1 cellular context compared by ENCODE assay signal in the genomic region with DNA sequence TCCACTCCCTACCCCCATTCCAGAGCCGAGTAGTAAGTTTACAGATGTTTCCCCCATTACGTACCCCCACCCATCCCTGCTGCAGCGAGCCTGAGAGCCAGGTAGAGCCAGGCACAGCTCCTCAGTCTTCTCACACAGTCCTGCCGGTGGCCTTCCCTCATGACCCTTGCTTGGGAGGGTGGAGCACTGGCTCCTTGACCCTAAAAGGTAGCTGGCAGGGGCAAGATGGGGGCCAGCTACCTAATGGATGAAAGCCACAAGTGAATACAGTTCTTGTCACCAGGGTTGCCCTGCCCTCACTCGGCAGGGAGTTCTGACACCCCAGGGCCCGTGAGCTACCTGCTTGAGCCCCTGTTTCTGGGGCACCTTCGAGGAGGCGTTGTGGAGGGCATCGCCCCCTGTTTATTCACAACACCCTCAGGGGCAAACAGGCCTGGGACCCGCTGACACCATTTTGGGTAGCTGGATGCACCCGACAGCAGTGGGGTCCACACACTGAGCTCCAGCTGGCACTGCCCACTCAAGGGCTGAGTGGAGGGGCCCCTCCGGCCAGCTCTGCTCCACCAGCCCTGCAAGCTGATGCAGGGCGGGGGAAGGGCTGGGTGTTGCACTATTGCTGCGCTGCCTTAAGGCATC.
TF ChIP-seq lines count a peak whose summit lies in the region.

No MANE protein-coding gene starts in this region.

TF ChIP-seq in HCT116, 20 proteins besides CTCF, POLR2A, EP300 and RAD21 (continued from another document):
- TF ChIP-seq, protein P1, sequence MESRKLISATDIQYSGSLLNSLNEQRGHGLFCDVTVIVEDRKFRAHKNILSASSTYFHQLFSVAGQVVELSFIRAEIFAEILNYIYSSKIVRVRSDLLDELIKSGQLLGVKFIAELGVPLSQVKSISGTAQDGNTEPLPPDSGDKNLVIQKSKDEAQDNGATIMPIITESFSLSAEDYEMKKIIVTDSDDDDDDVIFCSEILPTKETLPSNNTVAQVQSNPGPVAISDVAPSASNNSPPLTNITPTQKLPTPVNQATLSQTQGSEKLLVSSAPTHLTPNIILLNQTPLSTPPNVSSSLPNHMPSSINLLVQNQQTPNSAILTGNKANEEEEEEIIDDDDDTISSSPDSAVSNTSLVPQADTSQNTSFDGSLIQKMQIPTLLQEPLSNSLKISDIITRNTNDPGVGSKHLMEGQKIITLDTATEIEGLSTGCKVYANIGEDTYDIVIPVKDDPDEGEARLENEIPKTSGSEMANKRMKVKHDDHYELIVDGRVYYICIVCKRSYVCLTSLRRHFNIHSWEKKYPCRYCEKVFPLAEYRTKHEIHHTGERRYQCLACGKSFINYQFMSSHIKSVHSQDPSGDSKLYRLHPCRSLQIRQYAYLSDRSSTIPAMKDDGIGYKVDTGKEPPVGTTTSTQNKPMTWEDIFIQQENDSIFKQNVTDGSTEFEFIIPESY (IDR thresholded peaks at IDR 0.05; ENCODE audit: extremely low read depth, insufficient replicate concordance, low read length): no peak
- TF ChIP-seq CBX3 (IDR thresholded peaks at IDR 0.05; ENCODE audit: low read depth) (no peak), EGR1 (IDR thresholded peaks at IDR 0.05; ENCODE audit: low read depth) (no peak), ZNF274 (IDR thresholded peaks at IDR 0.05; ENCODE audit: low read depth, low read length) (no peak), SIN3A (IDR thresholded peaks at IDR 0.05; ENCODE audit: low read depth) (no peak), EZH2 (IDR thresholded peaks at IDR 0.05) (no peak), ATF3 (IDR thresholded peaks at IDR 0.05) (no peak), TCF7L2 (IDR thresholded peaks at IDR 0.05; ENCODE audit: borderline replicate concordance, extremely low read depth, insufficient read depth, insufficient read length) (no peak), EZH2phosphoT487 (IDR thresholded peaks at IDR 0.05; ENCODE audit: borderline replicate concordance) (no peak), ZFX (IDR thresholded peaks at IDR 0.05) (no peak), POLR2AphosphoS5 (IDR thresholded peaks at IDR 0.05; ENCODE audit: low read depth, low read length) (no peak)
- TF ChIP-seq, protein P2, sequence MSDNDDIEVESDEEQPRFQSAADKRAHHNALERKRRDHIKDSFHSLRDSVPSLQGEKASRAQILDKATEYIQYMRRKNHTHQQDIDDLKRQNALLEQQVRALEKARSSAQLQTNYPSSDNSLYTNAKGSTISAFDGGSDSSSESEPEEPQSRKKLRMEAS (IDR thresholded peaks at IDR 0.05): no peak
- TF ChIP-seq, protein P3, sequence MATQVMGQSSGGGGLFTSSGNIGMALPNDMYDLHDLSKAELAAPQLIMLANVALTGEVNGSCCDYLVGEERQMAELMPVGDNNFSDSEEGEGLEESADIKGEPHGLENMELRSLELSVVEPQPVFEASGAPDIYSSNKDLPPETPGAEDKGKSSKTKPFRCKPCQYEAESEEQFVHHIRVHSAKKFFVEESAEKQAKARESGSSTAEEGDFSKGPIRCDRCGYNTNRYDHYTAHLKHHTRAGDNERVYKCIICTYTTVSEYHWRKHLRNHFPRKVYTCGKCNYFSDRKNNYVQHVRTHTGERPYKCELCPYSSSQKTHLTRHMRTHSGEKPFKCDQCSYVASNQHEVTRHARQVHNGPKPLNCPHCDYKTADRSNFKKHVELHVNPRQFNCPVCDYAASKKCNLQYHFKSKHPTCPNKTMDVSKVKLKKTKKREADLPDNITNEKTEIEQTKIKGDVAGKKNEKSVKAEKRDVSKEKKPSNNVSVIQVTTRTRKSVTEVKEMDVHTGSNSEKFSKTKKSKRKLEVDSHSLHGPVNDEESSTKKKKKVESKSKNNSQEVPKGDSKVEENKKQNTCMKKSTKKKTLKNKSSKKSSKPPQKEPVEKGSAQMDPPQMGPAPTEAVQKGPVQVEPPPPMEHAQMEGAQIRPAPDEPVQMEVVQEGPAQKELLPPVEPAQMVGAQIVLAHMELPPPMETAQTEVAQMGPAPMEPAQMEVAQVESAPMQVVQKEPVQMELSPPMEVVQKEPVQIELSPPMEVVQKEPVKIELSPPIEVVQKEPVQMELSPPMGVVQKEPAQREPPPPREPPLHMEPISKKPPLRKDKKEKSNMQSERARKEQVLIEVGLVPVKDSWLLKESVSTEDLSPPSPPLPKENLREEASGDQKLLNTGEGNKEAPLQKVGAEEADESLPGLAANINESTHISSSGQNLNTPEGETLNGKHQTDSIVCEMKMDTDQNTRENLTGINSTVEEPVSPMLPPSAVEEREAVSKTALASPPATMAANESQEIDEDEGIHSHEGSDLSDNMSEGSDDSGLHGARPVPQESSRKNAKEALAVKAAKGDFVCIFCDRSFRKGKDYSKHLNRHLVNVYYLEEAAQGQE (IDR thresholded peaks at IDR 0.05; ENCODE audit: low read depth): no peak
TF ChIP-seq in HCT116: peak in this region for 0.
